ENCODE assay signal across 1 cellular context in the genomic region with DNA sequence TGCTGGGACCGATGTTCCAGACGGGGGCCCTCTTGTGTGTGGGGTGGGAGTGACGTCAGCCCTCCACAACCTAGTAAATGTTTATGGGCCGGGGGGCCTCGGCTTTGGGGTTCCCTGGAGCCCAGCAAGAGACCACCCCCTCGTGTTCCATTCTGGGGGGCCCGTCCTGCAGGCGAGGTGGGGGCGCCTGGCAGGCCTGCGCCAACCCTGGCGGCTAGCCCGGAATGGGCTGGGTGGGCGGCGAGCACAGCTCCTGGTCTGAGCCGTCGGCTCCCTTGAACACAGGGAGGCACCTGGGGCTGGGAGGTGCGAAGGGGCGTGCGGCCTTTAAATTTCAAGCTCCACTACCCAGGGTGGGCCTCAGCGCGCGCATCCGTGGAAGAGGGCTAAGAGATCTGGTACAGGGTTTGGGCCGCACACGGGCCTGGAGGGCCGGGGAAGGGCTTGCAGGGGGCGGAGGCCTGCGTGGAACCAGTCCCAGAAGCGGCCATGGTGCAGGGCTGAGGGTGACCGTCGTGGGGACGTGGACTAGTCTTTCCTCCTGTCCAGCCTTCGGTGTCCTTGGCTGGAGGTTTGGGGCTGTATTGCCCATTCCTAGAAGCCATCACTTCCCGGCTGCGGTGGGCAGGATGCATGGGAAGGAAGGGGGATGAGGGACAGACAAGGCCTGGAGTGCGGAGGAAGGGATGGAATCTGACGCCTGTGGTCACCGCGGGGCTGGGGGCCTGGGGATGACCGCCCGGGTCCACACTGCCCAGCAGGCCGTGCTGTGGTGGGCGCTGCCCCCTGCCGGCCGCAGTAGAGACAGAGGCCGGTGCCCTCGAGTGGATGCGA.
A peak's percentile ranks its signal among the peaks of the same experiment; 100 is the strongest.
TF ChIP-seq lines count a peak whose summit lies in the region.

No MANE protein-coding gene starts in this region.

TF ChIP-seq in HepG2, 621 proteins besides CTCF, POLR2A, EP300 and RAD21 (continued from another document and continues in another):
- TF ChIP-seq ZFP1 (CRISPR knock-in tag; IDR thresholded peaks at IDR 0.05) = peak; percentile 48; the same call in 1 of the 2 replicates
- 0 out of 2 replicates have a peak, but pooled peaks have one; percentile 54 for TF ChIP-seq ZNF766 (CRISPR knock-in tag; IDR thresholded peaks at IDR 0.05; ENCODE audit: borderline replicate concordance)
- peak; percentile 49; the same call in 1 of the 2 replicates for TF ChIP-seq ZNF121 (CRISPR knock-in tag; IDR thresholded peaks at IDR 0.05)
- TF ChIP-seq TOPORS (CRISPR knock-in tag; IDR thresholded peaks at IDR 0.05) = 0 out of 2 replicates have a peak, but pooled peaks have one; percentile 22
- TF ChIP-seq KAT7 (CRISPR knock-in tag; IDR thresholded peaks at IDR 0.05; ENCODE audit: borderline replicate concordance) = peak; percentile 26; the same call in 1 of the 2 replicates
- TF ChIP-seq, protein P1, sequence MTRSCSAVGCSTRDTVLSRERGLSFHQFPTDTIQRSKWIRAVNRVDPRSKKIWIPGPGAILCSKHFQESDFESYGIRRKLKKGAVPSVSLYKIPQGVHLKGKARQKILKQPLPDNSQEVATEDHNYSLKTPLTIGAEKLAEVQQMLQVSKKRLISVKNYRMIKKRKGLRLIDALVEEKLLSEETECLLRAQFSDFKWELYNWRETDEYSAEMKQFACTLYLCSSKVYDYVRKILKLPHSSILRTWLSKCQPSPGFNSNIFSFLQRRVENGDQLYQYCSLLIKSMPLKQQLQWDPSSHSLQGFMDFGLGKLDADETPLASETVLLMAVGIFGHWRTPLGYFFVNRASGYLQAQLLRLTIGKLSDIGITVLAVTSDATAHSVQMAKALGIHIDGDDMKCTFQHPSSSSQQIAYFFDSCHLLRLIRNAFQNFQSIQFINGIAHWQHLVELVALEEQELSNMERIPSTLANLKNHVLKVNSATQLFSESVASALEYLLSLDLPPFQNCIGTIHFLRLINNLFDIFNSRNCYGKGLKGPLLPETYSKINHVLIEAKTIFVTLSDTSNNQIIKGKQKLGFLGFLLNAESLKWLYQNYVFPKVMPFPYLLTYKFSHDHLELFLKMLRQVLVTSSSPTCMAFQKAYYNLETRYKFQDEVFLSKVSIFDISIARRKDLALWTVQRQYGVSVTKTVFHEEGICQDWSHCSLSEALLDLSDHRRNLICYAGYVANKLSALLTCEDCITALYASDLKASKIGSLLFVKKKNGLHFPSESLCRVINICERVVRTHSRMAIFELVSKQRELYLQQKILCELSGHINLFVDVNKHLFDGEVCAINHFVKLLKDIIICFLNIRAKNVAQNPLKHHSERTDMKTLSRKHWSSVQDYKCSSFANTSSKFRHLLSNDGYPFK (CRISPR knock-in tag; IDR thresholded peaks at IDR 0.05; ENCODE audit: borderline replicate concordance) = no peak; the same call in 1 of the 2 replicates
- TF ChIP-seq ZC3H13 (CRISPR knock-in tag; IDR thresholded peaks at IDR 0.05) = peak; percentile 94
- peak; percentile 49; the same call in 1 of the 2 replicates for TF ChIP-seq ZNF878 (CRISPR knock-in tag; IDR thresholded peaks at IDR 0.05)
- peak; percentile 45; the same call in 1 of the 2 replicates for TF ChIP-seq FOXA3 (CRISPR knock-in tag; IDR thresholded peaks at IDR 0.05)
- TF ChIP-seq, protein P2, sequence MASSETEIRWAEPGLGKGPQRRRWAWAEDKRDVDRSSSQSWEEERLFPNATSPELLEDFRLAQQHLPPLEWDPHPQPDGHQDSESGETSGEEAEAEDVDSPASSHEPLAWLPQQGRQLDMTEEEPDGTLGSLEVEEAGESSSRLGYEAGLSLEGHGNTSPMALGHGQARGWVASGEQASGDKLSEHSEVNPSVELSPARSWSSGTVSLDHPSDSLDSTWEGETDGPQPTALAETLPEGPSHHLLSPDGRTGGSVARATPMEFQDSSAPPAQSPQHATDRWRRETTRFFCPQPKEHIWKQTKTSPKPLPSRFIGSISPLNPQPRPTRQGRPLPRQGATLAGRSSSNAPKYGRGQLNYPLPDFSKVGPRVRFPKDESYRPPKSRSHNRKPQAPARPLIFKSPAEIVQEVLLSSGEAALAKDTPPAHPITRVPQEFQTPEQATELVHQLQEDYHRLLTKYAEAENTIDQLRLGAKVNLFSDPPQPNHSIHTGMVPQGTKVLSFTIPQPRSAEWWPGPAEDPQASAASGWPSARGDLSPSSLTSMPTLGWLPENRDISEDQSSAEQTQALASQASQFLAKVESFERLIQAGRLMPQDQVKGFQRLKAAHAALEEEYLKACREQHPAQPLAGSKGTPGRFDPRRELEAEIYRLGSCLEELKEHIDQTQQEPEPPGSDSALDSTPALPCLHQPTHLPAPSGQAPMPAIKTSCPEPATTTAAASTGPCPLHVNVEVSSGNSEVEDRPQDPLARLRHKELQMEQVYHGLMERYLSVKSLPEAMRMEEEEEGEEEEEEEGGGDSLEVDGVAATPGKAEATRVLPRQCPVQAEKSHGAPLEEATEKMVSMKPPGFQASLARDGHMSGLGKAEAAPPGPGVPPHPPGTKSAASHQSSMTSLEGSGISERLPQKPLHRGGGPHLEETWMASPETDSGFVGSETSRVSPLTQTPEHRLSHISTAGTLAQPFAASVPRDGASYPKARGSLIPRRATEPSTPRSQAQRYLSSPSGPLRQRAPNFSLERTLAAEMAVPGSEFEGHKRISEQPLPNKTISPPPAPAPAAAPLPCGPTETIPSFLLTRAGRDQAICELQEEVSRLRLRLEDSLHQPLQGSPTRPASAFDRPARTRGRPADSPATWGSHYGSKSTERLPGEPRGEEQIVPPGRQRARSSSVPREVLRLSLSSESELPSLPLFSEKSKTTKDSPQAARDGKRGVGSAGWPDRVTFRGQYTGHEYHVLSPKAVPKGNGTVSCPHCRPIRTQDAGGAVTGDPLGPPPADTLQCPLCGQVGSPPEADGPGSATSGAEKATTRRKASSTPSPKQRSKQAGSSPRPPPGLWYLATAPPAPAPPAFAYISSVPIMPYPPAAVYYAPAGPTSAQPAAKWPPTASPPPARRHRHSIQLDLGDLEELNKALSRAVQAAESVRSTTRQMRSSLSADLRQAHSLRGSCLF (CRISPR knock-in tag; IDR thresholded peaks at IDR 0.05; ENCODE audit: borderline replicate concordance) = no peak
- TF ChIP-seq ZNF12 (CRISPR knock-in tag; IDR thresholded peaks at IDR 0.05) = no peak
- peak; percentile 69; the same call in 1 of the 2 replicates for TF ChIP-seq NRL (CRISPR knock-in tag; IDR thresholded peaks at IDR 0.05; ENCODE audit: borderline replicate concordance)
- TF ChIP-seq ZNF296 (CRISPR knock-in tag; conservative IDR thresholded peaks at IDR 0.05) = peak; percentile 98
- TF ChIP-seq KLF11 (CRISPR knock-in tag; IDR thresholded peaks at IDR 0.05) = no peak
- TF ChIP-seq ZMYM4 (CRISPR knock-in tag; IDR thresholded peaks at IDR 0.05) = 0 out of 2 replicates have a peak, but pooled peaks have one; percentile 21
- no peak for TF ChIP-seq ZNF839 (CRISPR knock-in tag; IDR thresholded peaks at IDR 0.05; ENCODE audit: borderline replicate concordance)
- peak; percentile 67 for TF ChIP-seq THAP11 (CRISPR knock-in tag; IDR thresholded peaks at IDR 0.05)
- TF ChIP-seq JUND (CRISPR knock-in tag; IDR thresholded peaks at IDR 0.05) = peak; percentile 60; the same call in 1 of the 2 replicates
- TF ChIP-seq KAT8 (CRISPR knock-in tag; IDR thresholded peaks at IDR 0.05) = peak; percentile 64; the same call in 1 of the 2 replicates
- peak; percentile 16; the same call in 1 of the 2 replicates for TF ChIP-seq ZNF788 (CRISPR knock-in tag; IDR thresholded peaks at IDR 0.05; ENCODE audit: borderline replicate concordance)
- TF ChIP-seq POGZ (CRISPR knock-in tag; IDR thresholded peaks at IDR 0.05) = no peak
- peak; percentile 69 for TF ChIP-seq SRSF4 (IDR thresholded peaks at IDR 0.05; ENCODE audit: low read depth, low read length, poor library complexity, severe bottlenecking)
- TF ChIP-seq ZNF670 (CRISPR knock-in tag; IDR thresholded peaks at IDR 0.05; ENCODE audit: borderline replicate concordance) = no peak; the same call in 1 of the 2 replicates
- TF ChIP-seq, protein P3, sequence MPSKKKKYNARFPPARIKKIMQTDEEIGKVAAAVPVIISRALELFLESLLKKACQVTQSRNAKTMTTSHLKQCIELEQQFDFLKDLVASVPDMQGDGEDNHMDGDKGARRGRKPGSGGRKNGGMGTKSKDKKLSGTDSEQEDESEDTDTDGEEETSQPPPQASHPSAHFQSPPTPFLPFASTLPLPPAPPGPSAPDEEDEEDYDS (CRISPR knock-in tag; IDR thresholded peaks at IDR 0.05) = 0 out of 2 replicates have a peak, but pooled peaks have one; percentile 48
- TF ChIP-seq FLYWCH1 (CRISPR knock-in tag; IDR thresholded peaks at IDR 0.05) = 0 out of 2 replicates have a peak, but pooled peaks have one; percentile 22
- TF ChIP-seq, protein P4, sequence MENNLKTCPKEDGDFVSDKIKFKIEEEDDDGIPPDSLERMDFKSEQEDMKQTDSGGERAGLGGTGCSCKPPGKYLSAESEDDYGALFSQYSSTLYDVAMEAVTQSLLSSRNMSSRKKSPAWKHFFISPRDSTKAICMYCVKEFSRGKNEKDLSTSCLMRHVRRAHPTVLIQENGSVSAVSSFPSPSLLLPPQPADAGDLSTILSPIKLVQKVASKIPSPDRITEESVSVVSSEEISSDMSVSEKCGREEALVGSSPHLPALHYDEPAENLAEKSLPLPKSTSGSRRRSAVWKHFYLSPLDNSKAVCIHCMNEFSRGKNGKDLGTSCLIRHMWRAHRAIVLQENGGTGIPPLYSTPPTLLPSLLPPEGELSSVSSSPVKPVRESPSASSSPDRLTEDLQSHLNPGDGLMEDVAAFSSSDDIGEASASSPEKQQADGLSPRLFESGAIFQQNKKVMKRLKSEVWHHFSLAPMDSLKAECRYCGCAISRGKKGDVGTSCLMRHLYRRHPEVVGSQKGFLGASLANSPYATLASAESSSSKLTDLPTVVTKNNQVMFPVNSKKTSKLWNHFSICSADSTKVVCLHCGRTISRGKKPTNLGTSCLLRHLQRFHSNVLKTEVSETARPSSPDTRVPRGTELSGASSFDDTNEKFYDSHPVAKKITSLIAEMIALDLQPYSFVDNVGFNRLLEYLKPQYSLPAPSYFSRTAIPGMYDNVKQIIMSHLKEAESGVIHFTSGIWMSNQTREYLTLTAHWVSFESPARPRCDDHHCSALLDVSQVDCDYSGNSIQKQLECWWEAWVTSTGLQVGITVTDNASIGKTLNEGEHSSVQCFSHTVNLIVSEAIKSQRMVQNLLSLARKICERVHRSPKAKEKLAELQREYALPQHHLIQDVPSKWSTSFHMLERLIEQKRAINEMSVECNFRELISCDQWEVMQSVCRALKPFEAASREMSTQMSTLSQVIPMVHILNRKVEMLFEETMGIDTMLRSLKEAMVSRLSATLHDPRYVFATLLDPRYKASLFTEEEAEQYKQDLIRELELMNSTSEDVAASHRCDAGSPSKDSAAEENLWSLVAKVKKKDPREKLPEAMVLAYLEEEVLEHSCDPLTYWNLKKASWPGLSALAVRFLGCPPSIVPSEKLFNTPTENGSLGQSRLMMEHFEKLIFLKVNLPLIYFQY (CRISPR knock-in tag; IDR thresholded peaks at IDR 0.05; ENCODE audit: borderline replicate concordance) = no peak
- TF ChIP-seq, protein P5, sequence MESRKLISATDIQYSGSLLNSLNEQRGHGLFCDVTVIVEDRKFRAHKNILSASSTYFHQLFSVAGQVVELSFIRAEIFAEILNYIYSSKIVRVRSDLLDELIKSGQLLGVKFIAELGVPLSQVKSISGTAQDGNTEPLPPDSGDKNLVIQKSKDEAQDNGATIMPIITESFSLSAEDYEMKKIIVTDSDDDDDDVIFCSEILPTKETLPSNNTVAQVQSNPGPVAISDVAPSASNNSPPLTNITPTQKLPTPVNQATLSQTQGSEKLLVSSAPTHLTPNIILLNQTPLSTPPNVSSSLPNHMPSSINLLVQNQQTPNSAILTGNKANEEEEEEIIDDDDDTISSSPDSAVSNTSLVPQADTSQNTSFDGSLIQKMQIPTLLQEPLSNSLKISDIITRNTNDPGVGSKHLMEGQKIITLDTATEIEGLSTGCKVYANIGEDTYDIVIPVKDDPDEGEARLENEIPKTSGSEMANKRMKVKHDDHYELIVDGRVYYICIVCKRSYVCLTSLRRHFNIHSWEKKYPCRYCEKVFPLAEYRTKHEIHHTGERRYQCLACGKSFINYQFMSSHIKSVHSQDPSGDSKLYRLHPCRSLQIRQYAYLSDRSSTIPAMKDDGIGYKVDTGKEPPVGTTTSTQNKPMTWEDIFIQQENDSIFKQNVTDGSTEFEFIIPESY (CRISPR knock-in tag; IDR thresholded peaks at IDR 0.05) = peak; percentile 75
- TF ChIP-seq ZNF557 (CRISPR knock-in tag; IDR thresholded peaks at IDR 0.05) = no peak
- TF ChIP-seq, protein P6, sequence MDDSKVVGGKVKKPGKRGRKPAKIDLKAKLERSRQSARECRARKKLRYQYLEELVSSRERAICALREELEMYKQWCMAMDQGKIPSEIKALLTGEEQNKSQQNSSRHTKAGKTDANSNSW (CRISPR knock-in tag; IDR thresholded peaks at IDR 0.05; ENCODE audit: borderline replicate concordance) = no peak
- TF ChIP-seq NFYB (CRISPR knock-in tag; IDR thresholded peaks at IDR 0.05) = no peak
- TF ChIP-seq CREB1 (IDR thresholded peaks at IDR 0.05) = peak; percentile 75
- TF ChIP-seq CREB1 (CRISPR knock-in tag; IDR thresholded peaks at IDR 0.05) = no peak
- TF ChIP-seq, protein P7, sequence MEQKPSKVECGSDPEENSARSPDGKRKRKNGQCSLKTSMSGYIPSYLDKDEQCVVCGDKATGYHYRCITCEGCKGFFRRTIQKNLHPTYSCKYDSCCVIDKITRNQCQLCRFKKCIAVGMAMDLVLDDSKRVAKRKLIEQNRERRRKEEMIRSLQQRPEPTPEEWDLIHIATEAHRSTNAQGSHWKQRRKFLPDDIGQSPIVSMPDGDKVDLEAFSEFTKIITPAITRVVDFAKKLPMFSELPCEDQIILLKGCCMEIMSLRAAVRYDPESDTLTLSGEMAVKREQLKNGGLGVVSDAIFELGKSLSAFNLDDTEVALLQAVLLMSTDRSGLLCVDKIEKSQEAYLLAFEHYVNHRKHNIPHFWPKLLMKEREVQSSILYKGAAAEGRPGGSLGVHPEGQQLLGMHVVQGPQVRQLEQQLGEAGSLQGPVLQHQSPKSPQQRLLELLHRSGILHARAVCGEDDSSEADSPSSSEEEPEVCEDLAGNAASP (CRISPR knock-in tag; IDR thresholded peaks at IDR 0.05; ENCODE audit: borderline replicate concordance) = peak; percentile 73; the same call in 1 of the 2 replicates
- no peak for TF ChIP-seq BRD4 (CRISPR knock-in tag; IDR thresholded peaks at IDR 0.05)
- TF ChIP-seq ZNF329 (CRISPR knock-in tag; IDR thresholded peaks at IDR 0.05; ENCODE audit: low read depth) = peak; percentile 62; the same call in 1 of the 2 replicates
- peak; percentile 35; the same call in 1 of the 2 replicates for TF ChIP-seq ZNF205 (CRISPR knock-in tag; IDR thresholded peaks at IDR 0.05)
- TF ChIP-seq AKAP8 (CRISPR knock-in tag; IDR thresholded peaks at IDR 0.05) = peak; percentile 100
- peak; percentile 60; the same call in 1 of the 2 replicates for TF ChIP-seq ZMAT3 (CRISPR knock-in tag; conservative IDR thresholded peaks at IDR 0.05)
- 0 out of 2 replicates have a peak, but pooled peaks have one; percentile 43 for TF ChIP-seq ZNF605 (CRISPR knock-in tag; IDR thresholded peaks at IDR 0.05)
- peak; percentile 59; the same call in 1 of the 2 replicates for TF ChIP-seq CBFB (CRISPR knock-in tag; IDR thresholded peaks at IDR 0.05)
- TF ChIP-seq, protein P8, sequence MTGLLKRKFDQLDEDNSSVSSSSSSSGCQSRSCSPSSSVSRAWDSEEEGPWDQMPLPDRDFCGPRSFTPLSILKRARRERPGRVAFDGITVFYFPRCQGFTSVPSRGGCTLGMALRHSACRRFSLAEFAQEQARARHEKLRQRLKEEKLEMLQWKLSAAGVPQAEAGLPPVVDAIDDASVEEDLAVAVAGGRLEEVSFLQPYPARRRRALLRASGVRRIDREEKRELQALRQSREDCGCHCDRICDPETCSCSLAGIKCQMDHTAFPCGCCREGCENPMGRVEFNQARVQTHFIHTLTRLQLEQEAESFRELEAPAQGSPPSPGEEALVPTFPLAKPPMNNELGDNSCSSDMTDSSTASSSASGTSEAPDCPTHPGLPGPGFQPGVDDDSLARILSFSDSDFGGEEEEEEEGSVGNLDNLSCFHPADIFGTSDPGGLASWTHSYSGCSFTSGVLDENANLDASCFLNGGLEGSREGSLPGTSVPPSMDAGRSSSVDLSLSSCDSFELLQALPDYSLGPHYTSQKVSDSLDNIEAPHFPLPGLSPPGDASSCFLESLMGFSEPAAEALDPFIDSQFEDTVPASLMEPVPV (CRISPR knock-in tag; IDR thresholded peaks at IDR 0.05) = peak; percentile 70
- TF ChIP-seq ZNF17 (CRISPR knock-in tag; IDR thresholded peaks at IDR 0.05) = 0 out of 2 replicates have a peak, but pooled peaks have one; percentile 25
